1 cellular context compared by ENCODE assay signal in the genomic region with DNA sequence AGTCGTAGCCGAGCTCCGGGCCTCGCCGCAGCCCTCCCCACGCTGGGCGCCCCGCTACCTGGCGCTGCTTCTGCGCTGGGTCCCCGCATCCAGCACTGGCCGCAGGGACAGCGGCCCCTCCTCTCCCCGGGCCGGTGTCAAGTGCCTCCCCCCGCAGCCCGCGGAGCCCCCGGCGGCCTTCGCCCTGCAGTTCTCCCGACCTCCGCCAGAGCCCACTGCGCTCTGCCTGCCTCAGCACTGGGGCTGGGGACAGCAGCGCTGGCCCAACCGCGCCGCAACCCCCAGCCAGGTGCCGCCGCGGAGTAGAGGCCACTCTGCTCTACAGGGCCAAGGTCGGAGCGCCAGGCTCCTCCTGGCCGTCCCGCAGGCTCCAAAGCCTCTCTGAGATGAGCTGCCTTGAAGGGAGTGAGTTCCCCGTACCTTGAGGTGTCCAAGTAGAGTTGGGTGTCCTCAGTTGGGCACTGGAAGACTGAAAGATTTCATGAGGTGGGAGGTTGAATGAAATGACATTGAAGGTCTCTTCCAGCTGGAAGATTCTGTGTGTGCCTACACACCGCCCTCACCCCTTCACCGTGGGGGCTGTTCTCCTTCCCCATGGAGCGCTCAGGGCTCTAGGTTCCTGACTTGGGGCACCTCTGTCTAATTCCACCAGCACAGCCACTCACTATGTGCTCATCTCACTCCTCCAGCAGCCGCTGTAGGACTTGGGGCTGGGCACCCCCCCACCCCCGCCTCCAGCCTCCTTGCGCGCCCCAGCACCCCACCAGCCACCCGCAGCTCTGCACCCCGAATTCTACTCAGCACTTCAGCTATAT.
TF ChIP-seq lines count a peak whose summit lies in the region.

No MANE protein-coding gene starts in this region.

TF ChIP-seq in HepG2, 621 proteins besides CTCF, POLR2A, EP300 and RAD21 (continued from another document and continues in another):
- TF ChIP-seq, protein P1, sequence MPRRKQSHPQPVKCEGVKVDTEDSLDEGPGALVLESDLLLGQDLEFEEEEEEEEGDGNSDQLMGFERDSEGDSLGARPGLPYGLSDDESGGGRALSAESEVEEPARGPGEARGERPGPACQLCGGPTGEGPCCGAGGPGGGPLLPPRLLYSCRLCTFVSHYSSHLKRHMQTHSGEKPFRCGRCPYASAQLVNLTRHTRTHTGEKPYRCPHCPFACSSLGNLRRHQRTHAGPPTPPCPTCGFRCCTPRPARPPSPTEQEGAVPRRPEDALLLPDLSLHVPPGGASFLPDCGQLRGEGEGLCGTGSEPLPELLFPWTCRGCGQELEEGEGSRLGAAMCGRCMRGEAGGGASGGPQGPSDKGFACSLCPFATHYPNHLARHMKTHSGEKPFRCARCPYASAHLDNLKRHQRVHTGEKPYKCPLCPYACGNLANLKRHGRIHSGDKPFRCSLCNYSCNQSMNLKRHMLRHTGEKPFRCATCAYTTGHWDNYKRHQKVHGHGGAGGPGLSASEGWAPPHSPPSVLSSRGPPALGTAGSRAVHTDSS (CRISPR knock-in tag; conservative IDR thresholded peaks at IDR 0.05): no peak
- TF ChIP-seq ZNF563 (CRISPR knock-in tag; IDR thresholded peaks at IDR 0.05): peak; percentile 81; the same call in 1 of the 2 replicates
- no peak for TF ChIP-seq RBM22 (optimal IDR thresholded peaks at IDR 0.05; ENCODE audit: low read length)
- TF ChIP-seq ZBTB42 (CRISPR knock-in tag; IDR thresholded peaks at IDR 0.05): 0 out of 2 replicates have a peak, but pooled peaks have one; percentile 41
- peak; percentile 90 for TF ChIP-seq FOXC1 (CRISPR knock-in tag; IDR thresholded peaks at IDR 0.05; ENCODE audit: borderline replicate concordance)
- TF ChIP-seq JUND (CRISPR knock-in tag; IDR thresholded peaks at IDR 0.05): peak; percentile 59; the same call in 1 of the 2 replicates
- no peak for TF ChIP-seq SNAI1 (CRISPR knock-in tag; IDR thresholded peaks at IDR 0.05; ENCODE audit: borderline replicate concordance)
- TF ChIP-seq, protein P2, sequence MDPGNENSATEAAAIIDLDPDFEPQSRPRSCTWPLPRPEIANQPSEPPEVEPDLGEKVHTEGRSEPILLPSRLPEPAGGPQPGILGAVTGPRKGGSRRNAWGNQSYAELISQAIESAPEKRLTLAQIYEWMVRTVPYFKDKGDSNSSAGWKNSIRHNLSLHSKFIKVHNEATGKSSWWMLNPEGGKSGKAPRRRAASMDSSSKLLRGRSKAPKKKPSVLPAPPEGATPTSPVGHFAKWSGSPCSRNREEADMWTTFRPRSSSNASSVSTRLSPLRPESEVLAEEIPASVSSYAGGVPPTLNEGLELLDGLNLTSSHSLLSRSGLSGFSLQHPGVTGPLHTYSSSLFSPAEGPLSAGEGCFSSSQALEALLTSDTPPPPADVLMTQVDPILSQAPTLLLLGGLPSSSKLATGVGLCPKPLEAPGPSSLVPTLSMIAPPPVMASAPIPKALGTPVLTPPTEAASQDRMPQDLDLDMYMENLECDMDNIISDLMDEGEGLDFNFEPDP (CRISPR knock-in tag; conservative IDR thresholded peaks at IDR 0.05): no peak
- TF ChIP-seq, protein P3, sequence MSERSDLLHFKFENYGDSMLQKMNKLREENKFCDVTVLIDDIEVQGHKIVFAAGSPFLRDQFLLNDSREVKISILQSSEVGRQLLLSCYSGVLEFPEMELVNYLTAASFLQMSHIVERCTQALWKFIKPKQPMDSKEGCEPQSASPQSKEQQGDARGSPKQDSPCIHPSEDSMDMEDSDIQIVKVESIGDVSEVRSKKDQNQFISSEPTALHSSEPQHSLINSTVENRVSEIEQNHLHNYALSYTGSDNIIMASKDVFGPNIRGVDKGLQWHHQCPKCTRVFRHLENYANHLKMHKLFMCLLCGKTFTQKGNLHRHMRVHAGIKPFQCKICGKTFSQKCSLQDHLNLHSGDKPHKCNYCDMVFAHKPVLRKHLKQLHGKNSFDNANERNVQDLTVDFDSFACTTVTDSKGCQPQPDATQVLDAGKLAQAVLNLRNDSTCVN (CRISPR knock-in tag; IDR thresholded peaks at IDR 0.05; ENCODE audit: borderline replicate concordance): peak; percentile 88
- TF ChIP-seq AGO2 (optimal IDR thresholded peaks at IDR 0.05; ENCODE audit: low read depth, low read length): peak; percentile 68
- TF ChIP-seq, protein P4, sequence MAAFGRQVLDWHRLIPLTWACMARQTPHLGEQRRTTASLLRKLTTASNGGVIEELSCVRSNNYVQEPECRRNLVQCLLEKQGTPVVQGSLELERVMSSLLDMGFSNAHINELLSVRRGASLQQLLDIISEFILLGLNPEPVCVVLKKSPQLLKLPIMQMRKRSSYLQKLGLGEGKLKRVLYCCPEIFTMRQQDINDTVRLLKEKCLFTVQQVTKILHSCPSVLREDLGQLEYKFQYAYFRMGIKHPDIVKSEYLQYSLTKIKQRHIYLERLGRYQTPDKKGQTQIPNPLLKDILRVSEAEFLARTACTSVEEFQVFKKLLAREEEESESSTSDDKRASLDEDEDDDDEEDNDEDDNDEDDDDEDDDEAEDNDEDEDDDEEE (CRISPR knock-in tag; IDR thresholded peaks at IDR 0.05): peak; percentile 71; the same call in 1 of the 2 replicates
- TF ChIP-seq, protein P5, sequence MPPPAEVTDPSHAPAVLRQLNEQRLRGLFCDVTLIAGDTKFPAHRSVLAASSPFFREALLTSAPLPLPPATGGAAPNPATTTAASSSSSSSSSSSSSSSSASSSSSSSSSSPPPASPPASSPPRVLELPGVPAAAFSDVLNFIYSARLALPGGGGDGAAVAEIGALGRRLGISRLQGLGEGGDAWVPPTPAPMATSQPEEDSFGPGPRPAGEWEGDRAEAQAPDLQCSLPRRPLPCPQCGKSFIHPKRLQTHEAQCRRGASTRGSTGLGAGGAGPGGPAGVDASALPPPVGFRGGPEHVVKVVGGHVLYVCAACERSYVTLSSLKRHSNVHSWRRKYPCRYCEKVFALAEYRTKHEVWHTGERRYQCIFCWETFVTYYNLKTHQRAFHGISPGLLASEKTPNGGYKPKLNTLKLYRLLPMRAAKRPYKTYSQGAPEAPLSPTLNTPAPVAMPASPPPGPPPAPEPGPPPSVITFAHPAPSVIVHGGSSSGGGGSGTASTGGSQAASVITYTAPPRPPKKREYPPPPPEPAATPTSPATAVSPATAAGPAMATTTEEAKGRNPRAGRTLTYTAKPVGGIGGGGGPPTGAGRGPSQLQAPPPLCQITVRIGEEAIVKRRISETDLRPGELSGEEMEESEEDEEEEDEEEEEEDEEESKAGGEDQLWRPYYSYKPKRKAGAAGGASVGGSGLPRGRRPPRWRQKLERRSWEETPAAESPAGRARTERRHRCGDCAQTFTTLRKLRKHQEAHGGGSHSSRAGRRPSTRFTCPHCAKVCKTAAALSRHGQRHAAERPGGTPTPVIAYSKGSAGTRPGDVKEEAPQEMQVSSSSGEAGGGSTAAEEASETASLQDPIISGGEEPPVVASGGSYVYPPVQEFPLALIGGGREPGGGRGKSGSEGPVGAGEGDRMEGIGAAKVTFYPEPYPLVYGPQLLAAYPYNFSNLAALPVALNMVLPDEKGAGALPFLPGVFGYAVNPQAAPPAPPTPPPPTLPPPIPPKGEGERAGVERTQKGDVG (CRISPR knock-in tag; IDR thresholded peaks at IDR 0.05; ENCODE audit: borderline replicate concordance): peak; percentile 50; the same call in 1 of the 2 replicates
- TF ChIP-seq PAWR (CRISPR knock-in tag; IDR thresholded peaks at IDR 0.05; ENCODE audit: borderline replicate concordance): no peak
- TF ChIP-seq MIXL1 (CRISPR knock-in tag; IDR thresholded peaks at IDR 0.05): peak; percentile 41; the same call in 1 of the 2 replicates
- TF ChIP-seq KLF13 (CRISPR knock-in tag; IDR thresholded peaks at IDR 0.05): peak; percentile 89; the same call in 1 of the 2 replicates
- TF ChIP-seq, protein P6, sequence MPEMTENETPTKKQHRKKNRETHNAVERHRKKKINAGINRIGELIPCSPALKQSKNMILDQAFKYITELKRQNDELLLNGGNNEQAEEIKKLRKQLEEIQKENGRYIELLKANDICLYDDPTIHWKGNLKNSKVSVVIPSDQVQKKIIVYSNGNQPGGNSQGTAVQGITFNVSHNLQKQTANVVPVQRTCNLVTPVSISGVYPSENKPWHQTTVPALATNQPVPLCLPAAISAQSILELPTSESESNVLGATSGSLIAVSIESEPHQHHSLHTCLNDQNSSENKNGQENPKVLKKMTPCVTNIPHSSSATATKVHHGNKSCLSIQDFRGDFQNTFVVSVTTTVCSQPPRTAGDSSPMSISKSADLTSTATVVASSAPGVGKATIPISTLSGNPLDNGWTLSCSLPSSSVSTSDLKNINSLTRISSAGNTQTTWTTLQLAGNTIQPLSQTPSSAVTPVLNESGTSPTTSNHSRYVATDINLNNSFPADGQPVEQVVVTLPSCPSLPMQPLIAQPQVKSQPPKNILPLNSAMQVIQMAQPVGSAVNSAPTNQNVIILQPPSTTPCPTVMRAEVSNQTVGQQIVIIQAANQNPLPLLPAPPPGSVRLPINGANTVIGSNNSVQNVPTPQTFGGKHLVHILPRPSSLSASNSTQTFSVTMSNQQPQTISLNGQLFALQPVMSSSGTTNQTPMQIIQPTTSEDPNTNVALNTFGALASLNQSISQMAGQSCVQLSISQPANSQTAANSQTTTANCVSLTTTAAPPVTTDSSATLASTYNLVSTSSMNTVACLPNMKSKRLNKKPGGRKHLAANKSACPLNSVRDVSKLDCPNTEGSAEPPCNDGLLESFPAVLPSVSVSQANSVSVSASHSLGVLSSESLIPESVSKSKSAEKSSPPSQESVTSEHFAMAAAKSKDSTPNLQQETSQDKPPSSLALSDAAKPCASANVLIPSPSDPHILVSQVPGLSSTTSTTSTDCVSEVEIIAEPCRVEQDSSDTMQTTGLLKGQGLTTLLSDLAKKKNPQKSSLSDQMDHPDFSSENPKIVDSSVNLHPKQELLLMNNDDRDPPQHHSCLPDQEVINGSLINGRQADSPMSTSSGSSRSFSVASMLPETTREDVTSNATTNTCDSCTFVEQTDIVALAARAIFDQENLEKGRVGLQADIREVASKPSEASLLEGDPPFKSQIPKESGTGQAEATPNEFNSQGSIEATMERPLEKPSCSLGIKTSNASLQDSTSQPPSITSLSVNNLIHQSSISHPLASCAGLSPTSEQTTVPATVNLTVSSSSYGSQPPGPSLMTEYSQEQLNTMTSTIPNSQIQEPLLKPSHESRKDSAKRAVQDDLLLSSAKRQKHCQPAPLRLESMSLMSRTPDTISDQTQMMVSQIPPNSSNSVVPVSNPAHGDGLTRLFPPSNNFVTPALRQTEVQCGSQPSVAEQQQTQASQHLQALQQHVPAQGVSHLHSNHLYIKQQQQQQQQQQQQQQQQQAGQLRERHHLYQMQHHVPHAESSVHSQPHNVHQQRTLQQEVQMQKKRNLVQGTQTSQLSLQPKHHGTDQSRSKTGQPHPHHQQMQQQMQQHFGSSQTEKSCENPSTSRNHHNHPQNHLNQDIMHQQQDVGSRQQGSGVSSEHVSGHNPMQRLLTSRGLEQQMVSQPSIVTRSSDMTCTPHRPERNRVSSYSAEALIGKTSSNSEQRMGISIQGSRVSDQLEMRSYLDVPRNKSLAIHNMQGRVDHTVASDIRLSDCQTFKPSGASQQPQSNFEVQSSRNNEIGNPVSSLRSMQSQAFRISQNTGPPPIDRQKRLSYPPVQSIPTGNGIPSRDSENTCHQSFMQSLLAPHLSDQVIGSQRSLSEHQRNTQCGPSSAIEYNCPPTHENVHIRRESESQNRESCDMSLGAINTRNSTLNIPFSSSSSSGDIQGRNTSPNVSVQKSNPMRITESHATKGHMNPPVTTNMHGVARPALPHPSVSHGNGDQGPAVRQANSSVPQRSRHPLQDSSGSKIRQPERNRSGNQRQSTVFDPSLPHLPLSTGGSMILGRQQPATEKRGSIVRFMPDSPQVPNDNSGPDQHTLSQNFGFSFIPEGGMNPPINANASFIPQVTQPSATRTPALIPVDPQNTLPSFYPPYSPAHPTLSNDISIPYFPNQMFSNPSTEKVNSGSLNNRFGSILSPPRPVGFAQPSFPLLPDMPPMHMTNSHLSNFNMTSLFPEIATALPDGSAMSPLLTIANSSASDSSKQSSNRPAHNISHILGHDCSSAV (CRISPR knock-in tag; IDR thresholded peaks at IDR 0.05; ENCODE audit: borderline replicate concordance): no peak
- TF ChIP-seq ZNF180 (CRISPR knock-in tag; IDR thresholded peaks at IDR 0.05; ENCODE audit: borderline replicate concordance, low read depth): no peak
- TF ChIP-seq ZC3H13 (CRISPR knock-in tag; IDR thresholded peaks at IDR 0.05): peak; percentile 79
- peak; percentile 49; the same call in 1 of the 2 replicates for TF ChIP-seq MEF2D (CRISPR knock-in tag; IDR thresholded peaks at IDR 0.05)
- TF ChIP-seq, protein P7, sequence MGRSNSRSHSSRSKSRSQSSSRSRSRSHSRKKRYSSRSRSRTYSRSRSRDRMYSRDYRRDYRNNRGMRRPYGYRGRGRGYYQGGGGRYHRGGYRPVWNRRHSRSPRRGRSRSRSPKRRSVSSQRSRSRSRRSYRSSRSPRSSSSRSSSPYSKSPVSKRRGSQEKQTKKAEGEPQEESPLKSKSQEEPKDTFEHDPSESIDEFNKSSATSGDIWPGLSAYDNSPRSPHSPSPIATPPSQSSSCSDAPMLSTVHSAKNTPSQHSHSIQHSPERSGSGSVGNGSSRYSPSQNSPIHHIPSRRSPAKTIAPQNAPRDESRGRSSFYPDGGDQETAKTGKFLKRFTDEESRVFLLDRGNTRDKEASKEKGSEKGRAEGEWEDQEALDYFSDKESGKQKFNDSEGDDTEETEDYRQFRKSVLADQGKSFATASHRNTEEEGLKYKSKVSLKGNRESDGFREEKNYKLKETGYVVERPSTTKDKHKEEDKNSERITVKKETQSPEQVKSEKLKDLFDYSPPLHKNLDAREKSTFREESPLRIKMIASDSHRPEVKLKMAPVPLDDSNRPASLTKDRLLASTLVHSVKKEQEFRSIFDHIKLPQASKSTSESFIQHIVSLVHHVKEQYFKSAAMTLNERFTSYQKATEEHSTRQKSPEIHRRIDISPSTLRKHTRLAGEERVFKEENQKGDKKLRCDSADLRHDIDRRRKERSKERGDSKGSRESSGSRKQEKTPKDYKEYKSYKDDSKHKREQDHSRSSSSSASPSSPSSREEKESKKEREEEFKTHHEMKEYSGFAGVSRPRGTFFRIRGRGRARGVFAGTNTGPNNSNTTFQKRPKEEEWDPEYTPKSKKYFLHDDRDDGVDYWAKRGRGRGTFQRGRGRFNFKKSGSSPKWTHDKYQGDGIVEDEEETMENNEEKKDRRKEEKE (IDR thresholded peaks at IDR 0.05): no peak
- peak; percentile 97 for TF ChIP-seq JARID2 (CRISPR knock-in tag; IDR thresholded peaks at IDR 0.05; ENCODE audit: insufficient replicate concordance)
- TF ChIP-seq CENPT (CRISPR knock-in tag; IDR thresholded peaks at IDR 0.05; ENCODE audit: low read depth): no peak
- TF ChIP-seq ZNF816 (CRISPR knock-in tag; IDR thresholded peaks at IDR 0.05; ENCODE audit: borderline replicate concordance): no peak
- no peak for TF ChIP-seq ATM (IDR thresholded peaks at IDR 0.05; ENCODE audit: borderline replicate concordance)
- TF ChIP-seq, protein P8, sequence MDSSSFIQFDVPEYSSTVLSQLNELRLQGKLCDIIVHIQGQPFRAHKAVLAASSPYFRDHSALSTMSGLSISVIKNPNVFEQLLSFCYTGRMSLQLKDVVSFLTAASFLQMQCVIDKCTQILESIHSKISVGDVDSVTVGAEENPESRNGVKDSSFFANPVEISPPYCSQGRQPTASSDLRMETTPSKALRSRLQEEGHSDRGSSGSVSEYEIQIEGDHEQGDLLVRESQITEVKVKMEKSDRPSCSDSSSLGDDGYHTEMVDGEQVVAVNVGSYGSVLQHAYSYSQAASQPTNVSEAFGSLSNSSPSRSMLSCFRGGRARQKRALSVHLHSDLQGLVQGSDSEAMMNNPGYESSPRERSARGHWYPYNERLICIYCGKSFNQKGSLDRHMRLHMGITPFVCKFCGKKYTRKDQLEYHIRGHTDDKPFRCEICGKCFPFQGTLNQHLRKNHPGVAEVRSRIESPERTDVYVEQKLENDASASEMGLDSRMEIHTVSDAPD (CRISPR knock-in tag; IDR thresholded peaks at IDR 0.05): peak; percentile 82; the same call in 1 of the 2 replicates
- peak; percentile 83 for TF ChIP-seq U2AF1 (optimal IDR thresholded peaks at IDR 0.05; ENCODE audit: low read depth, low read length)
